ENCODE assay signal across 16 cellular contexts in the genomic region with DNA sequence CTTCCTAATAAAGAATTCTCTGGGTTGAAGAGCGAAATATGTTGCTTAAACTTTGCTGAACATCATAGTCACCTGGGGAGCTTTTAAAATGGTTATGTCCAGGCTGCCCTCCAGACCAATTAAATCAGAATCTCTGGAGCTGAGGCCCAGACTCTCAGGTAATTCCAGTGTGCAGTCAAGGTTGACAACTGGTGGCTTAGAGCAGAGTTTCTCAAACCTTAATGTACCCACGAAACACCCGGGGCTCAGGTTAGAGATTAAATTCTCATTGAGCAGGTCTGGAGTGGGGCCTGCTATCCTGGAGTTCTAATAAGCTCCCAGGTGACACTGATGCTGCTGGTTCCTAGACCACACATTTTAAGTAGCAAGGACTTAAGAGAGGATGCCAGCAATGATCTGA.
A peak's percentile ranks its signal among the peaks of the same experiment; 100 is the strongest.
DNase-seq lines count a peak whose midpoint lies in the region; TF ChIP-seq lines count a peak whose summit lies in the region.
"Had no signal": no experiment of that assay in that cellular context is flagged by ENCODE, and none has a peak within 500 bp of the region (broad histone marks: within the 10 kb centered on the region; RNA-seq: fewer than 3 reads in every experiment).

No MANE protein-coding gene starts in this region.

- H3K36me3 ChIP-seq in BLaER1: peaks cover 41% of the 10 kb centered on the region
- H3K36me3 ChIP-seq in WERI-Rb-1: no peaks in the 10 kb centered on the region
- H3K36me3 ChIP-seq in thyroid gland: no peaks in the 10 kb centered on the region
- H3K36me3 ChIP-seq in CD4-positive, alpha-beta memory T cell (ENCODE audit: insufficient read depth, low read length): no peaks in the 10 kb centered on the region
- H3K36me3 ChIP-seq: BE2C had no signal

- POLR2A ChIA-PET in CD4-positive, alpha-beta memory T cell (lab: Charles Lee; ENCODE audit: partially characterized antibody): no interaction called here

- no peak for TF ChIP-seq POLR2A in thyroid gland (IDR thresholded peaks at IDR 0.05)

- H4K20me1 ChIP-seq in BLaER1: no peaks in the 10 kb centered on the region

- TF ChIP-seq CTCF in WERI-Rb-1 (IDR thresholded peaks at IDR 0.05; ENCODE audit: low read depth, low read length): no peak
- no peak for TF ChIP-seq CTCF in thyroid gland (IDR thresholded peaks at IDR 0.05)

- peaks cover 17 to 24% of the 10 kb centered on the region in 2 donors for H3K36me3 Mint-ChIP-seq in CD4-positive, alpha-beta memory T cell

- DNase-seq in WERI-Rb-1 (peak; percentile 42), left kidney (ENCODE audit: low read depth, low spot score) (peak; percentile 50), thyroid gland (peak; percentile 18 to 32), head of caudate nucleus (no peak)
- DNase-seq in CD4-positive, alpha-beta memory T cell: no peak
- DNase-seq in activated CD4-positive, alpha-beta T cell treated with anti-CD3 and anti-CD28 coated beads for 48 hours: no peak
- DNase-seq: BE2C; CD4-positive, alpha-beta T cell; DMS79 treated with DMSO at 0.1 percent for 48 hours; GF-D8; GOT3; H7; HFFc6 had no signal

- H3K27ac ChIP-seq in BLaER1: peak overlapping the region; percentile 92
- H3K27ac ChIP-seq in WERI-Rb-1: no peak overlapping the region
- H3K27ac ChIP-seq in thyroid gland: no peak overlapping the region
- H3K27ac ChIP-seq in CD4-positive, alpha-beta memory T cell (ENCODE audit: low read depth, low read length): no peak overlapping the region
- H3K27ac ChIP-seq: C4-2B, HL-60 had no signal

- no peaks in the 10 kb centered on the region for H3K9me3 Mint-ChIP-seq in CD4-positive, alpha-beta memory T cell
- H3K9me3 Mint-ChIP-seq: CD4-positive, alpha-beta T cell; HFFc6 had no signal

- peaks cover 33% of the 10 kb centered on the region for H3K9me3 ChIP-seq in BLaER1
- H3K9me3 ChIP-seq in WERI-Rb-1 (ENCODE audit: severe bottlenecking): no peaks in the 10 kb centered on the region
- H3K9me3 ChIP-seq in thyroid gland: no peaks in the 10 kb centered on the region
- H3K9me3 ChIP-seq in CD4-positive, alpha-beta memory T cell (ENCODE audit: control insufficient read depth in 1 of 2, low read length in 2 of 2): no peaks in the 10 kb centered on the region
- H3K9me3 ChIP-seq: BE2C had no signal

- no peak overlapping the region for H3K9ac ChIP-seq in BLaER1

- WGBS in thyroid gland, 2 donors: 36 to 62% methylated on average over 3 of the region's 3 CpGs

- intact Hi-C loops in thyroid gland (cut with DNase I) (no loop called here), head of caudate nucleus (cut with DNase I) (no loop called here)
- intact Hi-C loops in CD4-positive, alpha-beta memory T cell (cut with micrococcal nuclease): no loop called here

- H3K4me1 Mint-ChIP-seq in CD4-positive, alpha-beta memory T cell: peaks cover 0 to 3% (median 0%) of the 10 kb centered on the region in 4 donors

- H3K27me3 Mint-ChIP-seq in CD4-positive, alpha-beta memory T cell: no peaks in the 10 kb centered on the region
- H3K27me3 Mint-ChIP-seq: CD4-positive, alpha-beta T cell had no signal

- no peaks in the 10 kb centered on the region for H3K27me3 ChIP-seq in BLaER1
- no peaks in the 10 kb centered on the region for H3K27me3 ChIP-seq in WERI-Rb-1 (ENCODE audit: insufficient read depth, low read depth, severe bottlenecking)
- no peaks in the 10 kb centered on the region for H3K27me3 ChIP-seq in thyroid gland
- H3K27me3 ChIP-seq in CD4-positive, alpha-beta memory T cell (ENCODE audit: insufficient read depth, low read length): no peaks in the 10 kb centered on the region
- H3K27me3 ChIP-seq: BE2C had no signal

- H3K4me3 ChIP-seq in BLaER1 (no peak overlapping the region), WERI-Rb-1 (ENCODE audit: low read depth, low read length) (no peak overlapping the region), thyroid gland (replicated peaks in 1 of 3) (no peak overlapping the region)
- no peak overlapping the region for H3K4me3 ChIP-seq in CD4-positive, alpha-beta memory T cell (ENCODE audit: low read length in 2 of 2)

- no peak overlapping the region for H3K27ac Mint-ChIP-seq in CD4-positive, alpha-beta memory T cell
- H3K27ac Mint-ChIP-seq: CD4-positive, alpha-beta T cell; HFFc6 had no signal

- H3K4me3 Mint-ChIP-seq in CD4-positive, alpha-beta memory T cell: no peak overlapping the region
- H3K4me3 Mint-ChIP-seq: CD4-positive, alpha-beta T cell; HFFc6 had no signal

- peaks cover 81% of the 10 kb centered on the region for H3K4me1 ChIP-seq in BLaER1
- no peaks in the 10 kb centered on the region for H3K4me1 ChIP-seq in thyroid gland
- no peaks in the 10 kb centered on the region for H3K4me1 ChIP-seq in CD4-positive, alpha-beta memory T cell (ENCODE audit: insufficient read depth, low read length)
- H3K4me1 ChIP-seq: BE2C had no signal

- CTCF ChIA-PET in CD4-positive, alpha-beta memory T cell (lab: Charles Lee; ENCODE audit: partially characterized antibody): no interaction called here

- peak overlapping the region; percentile 83; the same call in 1 of the 2 replicates for H3K4me2 ChIP-seq in BLaER1

Comparison
In these comparisons a context has a peak if more than half of its experiments do, and no peak if none do; other contexts are left out.
1. DNase-seq: peak in WERI-Rb-1 (single experiment), left kidney (single experiment) and thyroid gland (2 of 2); none in CD4-positive, alpha-beta memory T cell (0 of 5), head of caudate nucleus (0 of 42) and activated CD4-positive, alpha-beta T cell treated with anti-CD3 and anti-CD28 coated beads for 48 hours (single experiment).